ENCODE assay signal across 15 cellular contexts in genomic region chr14:100018054-100018453, GRCh38. TPM values are rescaled to one million over a fixed set of nuclear protein-coding genes. Genes with fewer than 3 reads are reported as not detected.
DNase-seq lines count a peak whose midpoint lies in the region; ATAC-seq and TF ChIP-seq lines count a peak whose summit lies in the region.
"Had no signal": no experiment of that assay in that cellular context is flagged by ENCODE, and none has a peak within 500 bp of the region (broad histone marks: within the 10 kb centered on the region; RNA-seq: fewer than 3 reads in every experiment).

No MANE protein-coding gene starts in this region.

- H3K4me3 Mint-ChIP-seq in nephron = peak overlapping the region in 1 of 3 experiments; percentile 50

- H3K4me3 ChIP-seq in NT2/D1 (ENCODE audit: insufficient read length, low read depth) = no peak overlapping the region
- H3K4me3 ChIP-seq: BLaER1 had no signal

- H3K36me3 ChIP-seq in NT2/D1 (ENCODE audit: insufficient read depth, insufficient read length, low read length) = no peaks in the 10 kb centered on the region

- no peak for TF ChIP-seq CTCF in nephron (IDR thresholded peaks at IDR 0.05; ENCODE audit: unreplicated experiment in 3 of 3)

- no peaks in the 10 kb centered on the region for H3K27me3 ChIP-seq in NT2/D1 (ENCODE audit: insufficient read depth, insufficient read length)
- H3K27me3 ChIP-seq: BLaER1 had no signal

- H3K27ac Mint-ChIP-seq in nephron = peak overlapping the region; percentile 46 to 91 (median 80)

- H3K9me3 Mint-ChIP-seq in nephron = peaks cover 2% of the 10 kb centered on the region

- H3K4me1 Mint-ChIP-seq in nephron = peaks cover 56% of the 10 kb centered on the region

- no peaks in the 10 kb centered on the region; the same call in 1 of the 2 replicates for H3K9me3 ChIP-seq in NT2/D1 (ENCODE audit: insufficient read depth, low read length)

- no peak for ATAC-seq in HG03196 (IDR thresholded peaks at IDR 0.05; ENCODE audit: unreplicated experiment)
- ATAC-seq: SK-N-SH treated with all-trans-retinoic acid at 6 μM for 48 hours had no signal

- DNase-seq in NT2/D1 (ENCODE audit: low read depth, low spot score) (no peak), ecto neural progenitor cell (ENCODE audit: low spot score) (peak; percentile 41), H4 (ENCODE audit: low spot score) (no peak), ACHN (no peak), activated gamma-delta T cell treated with Interleukin-2 at 50 U/mL for 16 hours (no peak)
- DNase-seq: DMS153, H7, MV-4-11, NCI-H1417 treated with DMSO at 0.1 percent for 48 hours, NCI-H2029 treated with DMSO at 0.1 percent for 48 hours, NCI-H524 had no signal

- peak overlapping the region; percentile 21 for H3K9ac ChIP-seq in NT2/D1 (ENCODE audit: insufficient read length, low read depth)
- H3K9ac ChIP-seq: BLaER1 had no signal

- peaks cover 14% of the 10 kb centered on the region for H3K36me3 Mint-ChIP-seq in nephron (ENCODE audit: low read depth)

- peaks cover 2% of the 10 kb centered on the region for H3K4me1 ChIP-seq in NT2/D1 (ENCODE audit: insufficient read depth, insufficient read length)

- in situ Hi-C loops in ACHN (cut with HindIII; ENCODE audit: low pct_ligation_motif_present, low pct_unique_long_range_greater_than_20kb, low sequenced_read_pairs) = no loop called here

- H3K27me3 Mint-ChIP-seq in nephron (ENCODE audit: low read depth) = no peaks in the 10 kb centered on the region

RNA-seq across cellular contexts. Expression of gene EVL, which starts 47.2 kb away (rescaled TPM):
- 13.0 and 13.1 TPM in 2 replicates for total RNA-seq in H4 (2014; rRNA removed; shearing (Covaris generic))
